Comparison of ENCODE assay signal across 1 cellular context in the genomic region with DNA sequence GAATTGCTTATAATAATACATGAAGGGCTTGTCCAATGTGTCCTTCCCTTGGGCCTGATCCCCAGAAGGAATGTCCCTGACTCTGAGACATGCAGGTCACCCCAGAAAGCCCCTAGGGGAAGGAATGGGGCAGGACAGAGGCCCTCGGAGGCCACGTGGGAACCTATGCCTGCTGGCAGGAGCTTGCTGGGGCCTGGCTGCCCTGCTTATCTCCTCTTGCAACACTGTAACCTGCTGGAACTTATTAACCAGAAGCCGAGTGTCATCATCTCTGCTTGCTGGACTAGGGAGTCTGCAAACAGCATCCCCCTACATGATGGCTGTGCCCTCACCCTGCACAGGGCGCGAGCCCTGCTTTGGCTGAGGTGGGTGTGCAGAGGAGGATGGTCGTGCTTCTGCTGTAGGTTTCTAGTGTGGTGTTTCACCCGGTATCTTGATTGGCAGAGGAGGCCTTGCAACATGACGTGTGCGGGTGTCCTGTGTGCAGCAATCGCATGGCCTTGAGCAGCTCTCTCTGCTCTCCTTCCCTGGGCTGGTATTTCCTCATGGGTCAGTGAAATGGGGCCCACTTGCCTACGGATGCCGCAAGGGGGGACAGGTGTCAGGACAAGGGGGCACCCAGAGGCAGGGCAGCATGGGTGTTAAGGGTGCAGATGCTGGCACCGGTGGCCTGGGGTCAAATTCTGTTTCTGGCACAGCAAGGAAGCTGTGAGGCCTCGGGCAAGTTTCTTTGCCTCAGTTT.
TF ChIP-seq lines count a peak whose summit lies in the region.

No MANE protein-coding gene starts in this region.

TF ChIP-seq in HepG2, 621 proteins besides CTCF, POLR2A, EP300 and RAD21 (continued from another document and continues in another):
- TF ChIP-seq, protein P1, sequence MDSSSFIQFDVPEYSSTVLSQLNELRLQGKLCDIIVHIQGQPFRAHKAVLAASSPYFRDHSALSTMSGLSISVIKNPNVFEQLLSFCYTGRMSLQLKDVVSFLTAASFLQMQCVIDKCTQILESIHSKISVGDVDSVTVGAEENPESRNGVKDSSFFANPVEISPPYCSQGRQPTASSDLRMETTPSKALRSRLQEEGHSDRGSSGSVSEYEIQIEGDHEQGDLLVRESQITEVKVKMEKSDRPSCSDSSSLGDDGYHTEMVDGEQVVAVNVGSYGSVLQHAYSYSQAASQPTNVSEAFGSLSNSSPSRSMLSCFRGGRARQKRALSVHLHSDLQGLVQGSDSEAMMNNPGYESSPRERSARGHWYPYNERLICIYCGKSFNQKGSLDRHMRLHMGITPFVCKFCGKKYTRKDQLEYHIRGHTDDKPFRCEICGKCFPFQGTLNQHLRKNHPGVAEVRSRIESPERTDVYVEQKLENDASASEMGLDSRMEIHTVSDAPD (CRISPR knock-in tag; IDR thresholded peaks at IDR 0.05) = peak; percentile 28; the same call in 1 of the 2 replicates
- TF ChIP-seq ZNF18 (CRISPR knock-in tag; IDR thresholded peaks at IDR 0.05; ENCODE audit: insufficient replicate concordance) (no peak), ZNF841 (CRISPR knock-in tag; IDR thresholded peaks at IDR 0.05; ENCODE audit: borderline replicate concordance) (no peak), ZFP41 (CRISPR knock-in tag; IDR thresholded peaks at IDR 0.05; ENCODE audit: borderline replicate concordance) (0 out of 2 replicates have a peak, but pooled peaks have one; percentile 49), HOXA3 (CRISPR knock-in tag; IDR thresholded peaks at IDR 0.05) (peak; percentile 83), FOXK1 (CRISPR knock-in tag; IDR thresholded peaks at IDR 0.05; ENCODE audit: borderline replicate concordance, low read depth) (peak; percentile 81), TBL1XR1 (IDR thresholded peaks at IDR 0.05; ENCODE audit: borderline replicate concordance, low read length, partially characterized antibody) (no peak), ZNF451 (CRISPR knock-in tag; IDR thresholded peaks at IDR 0.05) (no peak), PBX3 (CRISPR knock-in tag; IDR thresholded peaks at IDR 0.05; ENCODE audit: borderline replicate concordance) (no peak), ZNF431 (CRISPR knock-in tag; IDR thresholded peaks at IDR 0.05; ENCODE audit: borderline replicate concordance, low read depth) (peak; percentile 87), TRIM24 (CRISPR knock-in tag; IDR thresholded peaks at IDR 0.05) (no peak), ZNF383 (CRISPR knock-in tag; IDR thresholded peaks at IDR 0.05; ENCODE audit: borderline replicate concordance) (no peak), ZNF432 (CRISPR knock-in tag; IDR thresholded peaks at IDR 0.05; ENCODE audit: borderline replicate concordance) (no peak), ZNF501 (CRISPR knock-in tag; IDR thresholded peaks at IDR 0.05) (peak; percentile 92), TRIM22 (IDR thresholded peaks at IDR 0.05) (no peak), ZHX2 (IDR thresholded peaks at IDR 0.05; ENCODE audit: low read depth) (no peak), ZHX2 (CRISPR knock-in tag; IDR thresholded peaks at IDR 0.05; ENCODE audit: borderline replicate concordance) (no peak), CCDC6 (CRISPR knock-in tag; IDR thresholded peaks at IDR 0.05) (peak; percentile 41; the same call in 1 of the 2 replicates), ZNF296 (CRISPR knock-in tag; conservative IDR thresholded peaks at IDR 0.05) (no peak; the same call in 1 of the 2 replicates), FOXP1 (IDR thresholded peaks at IDR 0.05) (no peak), FOXP1 (CRISPR knock-in tag; IDR thresholded peaks at IDR 0.05) (peak; percentile 69; the same call in 1 of the 2 replicates), SATB2 (CRISPR knock-in tag; IDR thresholded peaks at IDR 0.05) (no peak), ZSCAN30 (CRISPR knock-in tag; IDR thresholded peaks at IDR 0.05) (no peak), SRSF1 (optimal IDR thresholded peaks at IDR 0.05; ENCODE audit: low read depth, low read length) (no peak), NFE2L2 (IDR thresholded peaks at IDR 0.05; ENCODE audit: low read length) (no peak), ZSCAN29 (CRISPR knock-in tag; conservative IDR thresholded peaks at IDR 0.05) (no peak), GABPB1 (CRISPR knock-in tag; IDR thresholded peaks at IDR 0.05) (peak; percentile 41), RBFOX2 (IDR thresholded peaks at IDR 0.05; ENCODE audit: low read depth, low read length) (peak; percentile 70)
- TF ChIP-seq, protein P2, sequence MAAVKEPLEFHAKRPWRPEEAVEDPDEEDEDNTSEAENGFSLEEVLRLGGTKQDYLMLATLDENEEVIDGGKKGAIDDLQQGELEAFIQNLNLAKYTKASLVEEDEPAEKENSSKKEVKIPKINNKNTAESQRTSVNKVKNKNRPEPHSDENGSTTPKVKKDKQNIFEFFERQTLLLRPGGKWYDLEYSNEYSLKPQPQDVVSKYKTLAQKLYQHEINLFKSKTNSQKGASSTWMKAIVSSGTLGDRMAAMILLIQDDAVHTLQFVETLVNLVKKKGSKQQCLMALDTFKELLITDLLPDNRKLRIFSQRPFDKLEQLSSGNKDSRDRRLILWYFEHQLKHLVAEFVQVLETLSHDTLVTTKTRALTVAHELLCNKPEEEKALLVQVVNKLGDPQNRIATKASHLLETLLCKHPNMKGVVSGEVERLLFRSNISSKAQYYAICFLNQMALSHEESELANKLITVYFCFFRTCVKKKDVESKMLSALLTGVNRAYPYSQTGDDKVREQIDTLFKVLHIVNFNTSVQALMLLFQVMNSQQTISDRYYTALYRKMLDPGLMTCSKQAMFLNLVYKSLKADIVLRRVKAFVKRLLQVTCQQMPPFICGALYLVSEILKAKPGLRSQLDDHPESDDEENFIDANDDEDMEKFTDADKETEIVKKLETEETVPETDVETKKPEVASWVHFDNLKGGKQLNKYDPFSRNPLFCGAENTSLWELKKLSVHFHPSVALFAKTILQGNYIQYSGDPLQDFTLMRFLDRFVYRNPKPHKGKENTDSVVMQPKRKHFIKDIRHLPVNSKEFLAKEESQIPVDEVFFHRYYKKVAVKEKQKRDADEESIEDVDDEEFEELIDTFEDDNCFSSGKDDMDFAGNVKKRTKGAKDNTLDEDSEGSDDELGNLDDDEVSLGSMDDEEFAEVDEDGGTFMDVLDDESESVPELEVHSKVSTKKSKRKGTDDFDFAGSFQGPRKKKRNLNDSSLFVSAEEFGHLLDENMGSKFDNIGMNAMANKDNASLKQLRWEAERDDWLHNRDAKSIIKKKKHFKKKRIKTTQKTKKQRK (IDR thresholded peaks at IDR 0.05; ENCODE audit: low read length) = no peak
- TF ChIP-seq, protein P3, sequence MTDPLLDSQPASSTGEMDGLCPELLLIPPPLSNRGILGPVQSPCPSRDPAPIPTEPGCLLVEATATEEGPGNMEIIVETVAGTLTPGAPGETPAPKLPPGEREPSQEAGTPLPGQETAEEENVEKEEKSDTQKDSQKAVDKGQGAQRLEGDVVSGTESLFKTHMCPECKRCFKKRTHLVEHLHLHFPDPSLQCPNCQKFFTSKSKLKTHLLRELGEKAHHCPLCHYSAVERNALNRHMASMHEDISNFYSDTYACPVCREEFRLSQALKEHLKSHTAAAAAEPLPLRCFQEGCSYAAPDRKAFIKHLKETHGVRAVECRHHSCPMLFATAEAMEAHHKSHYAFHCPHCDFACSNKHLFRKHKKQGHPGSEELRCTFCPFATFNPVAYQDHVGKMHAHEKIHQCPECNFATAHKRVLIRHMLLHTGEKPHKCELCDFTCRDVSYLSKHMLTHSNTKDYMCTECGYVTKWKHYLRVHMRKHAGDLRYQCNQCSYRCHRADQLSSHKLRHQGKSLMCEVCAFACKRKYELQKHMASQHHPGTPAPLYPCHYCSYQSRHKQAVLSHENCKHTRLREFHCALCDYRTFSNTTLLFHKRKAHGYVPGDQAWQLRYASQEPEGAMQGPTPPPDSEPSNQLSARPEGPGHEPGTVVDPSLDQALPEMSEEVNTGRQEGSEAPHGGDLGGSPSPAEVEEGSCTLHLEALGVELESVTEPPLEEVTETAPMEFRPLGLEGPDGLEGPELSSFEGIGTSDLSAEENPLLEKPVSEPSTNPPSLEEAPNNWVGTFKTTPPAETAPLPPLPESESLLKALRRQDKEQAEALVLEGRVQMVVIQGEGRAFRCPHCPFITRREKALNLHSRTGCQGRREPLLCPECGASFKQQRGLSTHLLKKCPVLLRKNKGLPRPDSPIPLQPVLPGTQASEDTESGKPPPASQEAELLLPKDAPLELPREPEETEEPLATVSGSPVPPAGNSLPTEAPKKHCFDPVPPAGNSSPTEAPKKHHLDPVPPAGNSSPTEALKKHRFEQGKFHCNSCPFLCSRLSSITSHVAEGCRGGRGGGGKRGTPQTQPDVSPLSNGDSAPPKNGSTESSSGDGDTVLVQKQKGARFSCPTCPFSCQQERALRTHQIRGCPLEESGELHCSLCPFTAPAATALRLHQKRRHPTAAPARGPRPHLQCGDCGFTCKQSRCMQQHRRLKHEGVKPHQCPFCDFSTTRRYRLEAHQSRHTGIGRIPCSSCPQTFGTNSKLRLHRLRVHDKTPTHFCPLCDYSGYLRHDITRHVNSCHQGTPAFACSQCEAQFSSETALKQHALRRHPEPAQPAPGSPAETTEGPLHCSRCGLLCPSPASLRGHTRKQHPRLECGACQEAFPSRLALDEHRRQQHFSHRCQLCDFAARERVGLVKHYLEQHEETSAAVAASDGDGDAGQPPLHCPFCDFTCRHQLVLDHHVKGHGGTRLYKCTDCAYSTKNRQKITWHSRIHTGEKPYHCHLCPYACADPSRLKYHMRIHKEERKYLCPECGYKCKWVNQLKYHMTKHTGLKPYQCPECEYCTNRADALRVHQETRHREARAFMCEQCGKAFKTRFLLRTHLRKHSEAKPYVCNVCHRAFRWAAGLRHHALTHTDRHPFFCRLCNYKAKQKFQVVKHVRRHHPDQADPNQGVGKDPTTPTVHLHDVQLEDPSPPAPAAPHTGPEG (CRISPR knock-in tag; IDR thresholded peaks at IDR 0.05) = 0 out of 2 replicates have a peak, but pooled peaks have one; percentile 78
